18 cellular contexts compared by ENCODE assay signal in genomic region chr3:35739964-35740527, GRCh38.
"Had no signal": no experiment of that assay in that cellular context is flagged by ENCODE, and none has a peak within 500 bp of the region (broad histone marks: within the 10 kb centered on the region; RNA-seq: fewer than 3 reads in every experiment).

No MANE protein-coding gene starts in this region.

- H3K4me3 Mint-ChIP-seq: activated CD4-positive, alpha-beta memory T cell treated with anti-CD3 and anti-CD28 coated beads for 36 hours; activated naive CD8-positive, alpha-beta T cell treated with anti-CD3 and anti-CD28 coated beads, Interleukin-2, amount 10 ng/mL, durations not matched to agents 7 days and 5 days; activated T-helper 1 cell treated with anti-CD3 and anti-CD28 coated beads, Interleukin-12 subunit alpha, Interleukin-12 subunit beta, Interleukin-2, Interleukin-4 antibody, amounts not matched to agents 30 ng/mL and 10 ng/mL and 1 ng/mL, durations not matched to agents 14 hours and 24 hours and 36 hours; immature natural killer cell; naive thymus-derived CD4-positive, alpha-beta T cell; stimulated activated naive CD8-positive, alpha-beta T cell treated with anti-CD3 and anti-CD28 coated beads, Interleukin-15, Interleukin-2, amounts not matched to agents 100 ng/mL and 50 ng/mL, for 24 hours; WTC11 had no signal

- H3K4me3 ChIP-seq: body of pancreas, dorsolateral prefrontal cortex, ovary, psoas muscle, skin epidermis, tibial nerve had no signal

- ATAC-seq: body of pancreas; naive thymus-derived CD4-positive, alpha-beta T cell had no signal

- H3K36me3 ChIP-seq: ovary, tibial nerve had no signal

- H3K4me1 Mint-ChIP-seq: activated naive CD8-positive, alpha-beta T cell treated with anti-CD3 and anti-CD28 coated beads, Interleukin-2, amount 10 ng/mL, durations not matched to agents 7 days and 5 days; immature natural killer cell; naive thymus-derived CD4-positive, alpha-beta T cell had no signal

- H3K36me3 Mint-ChIP-seq: activated CD4-positive, alpha-beta memory T cell treated with anti-CD3 and anti-CD28 coated beads for 36 hours; activated naive CD8-positive, alpha-beta T cell treated with anti-CD3 and anti-CD28 coated beads, Interleukin-2, amount 10 ng/mL, durations not matched to agents 7 days and 5 days; naive thymus-derived CD4-positive, alpha-beta T cell; WTC11 had no signal

- H3K9me3 ChIP-seq: body of pancreas, ovary, psoas muscle, tibial nerve had no signal

- H3K27ac ChIP-seq: body of pancreas, ovary, psoas muscle, skin epidermis, tibial nerve had no signal

- H3K27me3 Mint-ChIP-seq: activated CD4-positive, alpha-beta memory T cell treated with anti-CD3 and anti-CD28 coated beads for 36 hours; activated naive CD8-positive, alpha-beta T cell treated with anti-CD3 and anti-CD28 coated beads, Interleukin-2, amount 10 ng/mL, durations not matched to agents 7 days and 5 days; naive thymus-derived CD4-positive, alpha-beta T cell; stimulated activated naive CD8-positive, alpha-beta T cell treated with anti-CD3 and anti-CD28 coated beads, Interleukin-15, Interleukin-2, amounts not matched to agents 100 ng/mL and 50 ng/mL, for 24 hours had no signal

- H3K9me3 Mint-ChIP-seq: activated CD4-positive, alpha-beta memory T cell treated with anti-CD3 and anti-CD28 coated beads for 36 hours; activated naive CD8-positive, alpha-beta T cell treated with anti-CD3 and anti-CD28 coated beads, Interleukin-2, amount 10 ng/mL, durations not matched to agents 7 days and 5 days; activated T-helper 1 cell treated with anti-CD3 and anti-CD28 coated beads, Interleukin-12 subunit alpha, Interleukin-12 subunit beta, Interleukin-2, Interleukin-4 antibody, amounts not matched to agents 30 ng/mL and 10 ng/mL and 1 ng/mL, durations not matched to agents 14 hours and 24 hours and 36 hours; naive thymus-derived CD4-positive, alpha-beta T cell; stimulated activated naive CD8-positive, alpha-beta T cell treated with anti-CD3 and anti-CD28 coated beads, Interleukin-15, Interleukin-2, amounts not matched to agents 100 ng/mL and 50 ng/mL, for 24 hours; WTC11 had no signal

- H3K27me3 ChIP-seq: body of pancreas, dorsolateral prefrontal cortex, ovary, tibial nerve had no signal

- DNase-seq: activated CD4-positive, alpha-beta memory T cell treated with anti-CD3 and anti-CD28 coated beads for 36 hours; activated CD4-positive, alpha-beta T cell treated with anti-CD3 and anti-CD28 coated beads for 4 hours; activated gamma-delta T cell treated with Interleukin-2 at 50 U/mL for 16 hours; activated naive CD8-positive, alpha-beta T cell treated with anti-CD3 and anti-CD28 coated beads, Interleukin-2, amount 10 ng/mL, durations not matched to agents 7 days and 5 days; activated T-cell treated with anti-CD3 and anti-CD28 coated beads for 4 hours; body of pancreas; central memory CD4-positive, alpha-beta T cell; dorsolateral prefrontal cortex; immature natural killer cell; mesenchymal stem cell; naive thymus-derived CD4-positive, alpha-beta T cell; ovary; psoas muscle had no signal

- H3K4me1 ChIP-seq: body of pancreas, psoas muscle, tibial nerve had no signal

- H3K27ac Mint-ChIP-seq: activated CD4-positive, alpha-beta memory T cell treated with anti-CD3 and anti-CD28 coated beads for 36 hours; activated naive CD8-positive, alpha-beta T cell treated with anti-CD3 and anti-CD28 coated beads, Interleukin-2, amount 10 ng/mL, durations not matched to agents 7 days and 5 days; activated T-helper 1 cell treated with anti-CD3 and anti-CD28 coated beads, Interleukin-12 subunit alpha, Interleukin-12 subunit beta, Interleukin-2, Interleukin-4 antibody, amounts not matched to agents 30 ng/mL and 10 ng/mL and 1 ng/mL, durations not matched to agents 14 hours and 24 hours and 36 hours; immature natural killer cell; naive thymus-derived CD4-positive, alpha-beta T cell; stimulated activated naive CD8-positive, alpha-beta T cell treated with anti-CD3 and anti-CD28 coated beads, Interleukin-15, Interleukin-2, amounts not matched to agents 100 ng/mL and 50 ng/mL, for 24 hours; WTC11 had no signal
